In genomic region chr3:135159848-135160247, GRCh38 we compare ENCODE assay signal across 15 cellular contexts.
A peak's percentile ranks its signal among the peaks of the same experiment; 100 is the strongest.
DNase-seq lines count a peak whose midpoint lies in the region; ATAC-seq and TF ChIP-seq lines count a peak whose summit lies in the region.
"Had no signal": no experiment of that assay in that cellular context is flagged by ENCODE, and none has a peak within 500 bp of the region (broad histone marks: within the 10 kb centered on the region; RNA-seq: fewer than 3 reads in every experiment).

No MANE protein-coding gene starts in this region.

- no peak for ATAC-seq in omental fat pad (ENCODE audit: low FRiP score)
- ATAC-seq: HCT116 had no signal

- DNase-seq in NCI-H510A treated with DMSO at 0.1 percent for 48 hours (lab: John Stamatoyannopoulos, UW): peak; percentile 5
- DNase-seq in NCI-H510A (lab: John Stamatoyannopoulos, UW): no peak
- DNase-seq in NCI-H345 treated with DMSO at 0.1 percent for 48 hours (lab: John Stamatoyannopoulos, UW; ENCODE audit: unreplicated experiment): peak; percentile 17
- DNase-seq in iPS-NIHi7 (ENCODE audit: extremely low spot score): peak; percentile 28
- DNase-seq in GDM1 (lab: John Stamatoyannopoulos, UW): no peak
- no peak for DNase-seq in amniotic stem cell (lab: John Stamatoyannopoulos, UW)
- DNase-seq in NCI-H82 (lab: John Stamatoyannopoulos, UW): no peak
- DNase-seq in omental fat pad (ENCODE audit: low spot score): no peak
- DNase-seq: CD4-positive, alpha-beta memory T cell; KBM-7; MV-4-11; NCI-H1436; PC-9; SJCRH30 had no signal

- no peak for TF ChIP-seq CTCF in omental fat pad (IDR thresholded peaks at IDR 0.05)

Comparison
In these comparisons a context has a peak if more than half of its experiments do, and no peak if none do; other contexts are left out.
1. DNase-seq: peak in NCI-H510A treated with DMSO at 0.1 percent for 48 hours (single experiment), NCI-H345 treated with DMSO at 0.1 percent for 48 hours (single experiment) and iPS-NIHi7 (single experiment); none in NCI-H510A (single experiment), GDM1 (single experiment), amniotic stem cell (single experiment), NCI-H82 (single experiment) and omental fat pad (single experiment).